Comparison of ENCODE assay signal across 9 cellular contexts in the genomic region with DNA sequence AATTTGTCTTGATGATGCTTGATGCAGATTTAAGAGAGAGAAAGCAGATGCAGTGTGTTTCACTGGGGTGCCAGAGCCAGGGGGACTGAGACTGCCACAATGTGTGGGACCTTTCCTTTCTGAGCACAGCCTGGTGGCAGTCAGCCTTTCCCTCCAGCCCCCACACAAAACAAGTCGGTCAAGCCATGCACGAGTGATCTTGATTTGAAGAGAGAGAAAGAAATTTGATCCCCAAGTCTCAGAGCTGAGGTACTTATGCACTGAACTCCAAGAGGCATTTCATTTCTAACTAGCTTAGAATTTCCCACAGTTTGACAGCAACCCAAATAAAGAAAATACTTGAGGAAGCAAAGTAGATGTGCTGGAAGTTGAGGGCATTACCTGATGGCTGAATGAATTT.
DNase-seq lines count a peak whose midpoint lies in the region; ATAC-seq lines count a peak whose summit lies in the region.
"Had no signal": no experiment of that assay in that cellular context is flagged by ENCODE, and none has a peak within 500 bp of the region (broad histone marks: within the 10 kb centered on the region; RNA-seq: fewer than 3 reads in every experiment).

No MANE protein-coding gene starts in this region.

- CTCF ChIA-PET in activated CD4-positive, alpha-beta T cell treated with anti-CD3 and anti-CD28 coated beads, Interleukin-2, amount 10 ng/mL, durations not matched to agents 7 days and 5 days (lab: Charles Lee), result interaction anchor here (1.5 to 1.9 kb wide), 3 partner anchors 18 to 26 kb away, joined by 5 to 8 read pairs (median 5); no protein-coding TSS in a partner anchor

- no peak for DNase-seq in activated CD4-positive, alpha-beta T cell treated with anti-CD3 and anti-CD28 coated beads, Interleukin-2, amount 10 ng/mL, durations not matched to agents 7 days and 5 days
- no peak for DNase-seq in activated CD4-positive, alpha-beta T cell treated with anti-CD3 and anti-CD28 coated beads for 1 hour
- DNase-seq in NCI-H187 treated with DMSO at 0.1 percent for 48 hours (lab: John Stamatoyannopoulos, UW), result peak; percentile 51
- peak; percentile 58 for DNase-seq in adipocyte (ENCODE audit: low read depth)
- peak; percentile 72 for DNase-seq in retina
- no peak for DNase-seq in amniotic stem cell (lab: John Stamatoyannopoulos, UW)

- H3K4me3 Mint-ChIP-seq in activated CD4-positive, alpha-beta T cell treated with anti-CD3 and anti-CD28 coated beads, Interleukin-2, amount 10 ng/mL, durations not matched to agents 7 days and 5 days, result no peak overlapping the region

- H3K27ac Mint-ChIP-seq in activated CD4-positive, alpha-beta T cell treated with anti-CD3 and anti-CD28 coated beads, Interleukin-2, amount 10 ng/mL, durations not matched to agents 7 days and 5 days, result peak overlapping the region; percentile 87

- peaks cover 66% of the 10 kb centered on the region for H3K4me1 Mint-ChIP-seq in activated CD4-positive, alpha-beta T cell treated with anti-CD3 and anti-CD28 coated beads, Interleukin-2, amount 10 ng/mL, durations not matched to agents 7 days and 5 days

- no peak overlapping the region for H3K4me3 ChIP-seq in adipocyte (ENCODE audit: low read length)
- H3K4me3 ChIP-seq: lung had no signal

- H3K36me3 ChIP-seq in adipocyte (ENCODE audit: control insufficient read depth, insufficient read depth, low read length, severe bottlenecking), result no peaks in the 10 kb centered on the region

- H3K9me3 Mint-ChIP-seq in activated CD4-positive, alpha-beta T cell treated with anti-CD3 and anti-CD28 coated beads, Interleukin-2, amount 10 ng/mL, durations not matched to agents 7 days and 5 days, result peaks cover 7% of the 10 kb centered on the region

- H3K9me3 ChIP-seq in adipocyte (ENCODE audit: control insufficient read depth, low read length), result no peaks in the 10 kb centered on the region

- no peaks in the 10 kb centered on the region for H3K27me3 ChIP-seq in adipocyte (replicated peaks; ENCODE audit: control insufficient read depth, insufficient read depth, low read length)

- H3K27me3 Mint-ChIP-seq in activated CD4-positive, alpha-beta T cell treated with anti-CD3 and anti-CD28 coated beads, Interleukin-2, amount 10 ng/mL, durations not matched to agents 7 days and 5 days, result no peaks in the 10 kb centered on the region

- POLR2A ChIA-PET in activated CD4-positive, alpha-beta T cell treated with anti-CD3 and anti-CD28 coated beads, Interleukin-2, amount 10 ng/mL, durations not matched to agents 7 days and 5 days (lab: Charles Lee), result no interaction called here

- no peak overlapping the region for H3K9ac ChIP-seq in adipocyte (ENCODE audit: low read length)

- no peak for ATAC-seq in GM21786 (IDR thresholded peaks at IDR 0.05; ENCODE audit: unreplicated experiment)
- ATAC-seq in GM21717 (IDR thresholded peaks at IDR 0.05; ENCODE audit: unreplicated experiment), result no peak

- H3K4me1 ChIP-seq in adipocyte (ENCODE audit: control insufficient read depth, insufficient read depth, low read length), result peaks cover 15% of the 10 kb centered on the region

- peaks cover 5% of the 10 kb centered on the region for H3K36me3 Mint-ChIP-seq in activated CD4-positive, alpha-beta T cell treated with anti-CD3 and anti-CD28 coated beads, Interleukin-2, amount 10 ng/mL, durations not matched to agents 7 days and 5 days (ENCODE audit: low read depth)

Comparison
In these comparisons a context has a peak if more than half of its experiments do, and no peak if none do; other contexts are left out.
1. DNase-seq: peak in NCI-H187 treated with DMSO at 0.1 percent for 48 hours (single experiment), adipocyte (single experiment) and retina (single experiment); none in activated CD4-positive, alpha-beta T cell treated with anti-CD3 and anti-CD28 coated beads, Interleukin-2, amount 10 ng/mL, durations not matched to agents 7 days and 5 days (single experiment), activated CD4-positive, alpha-beta T cell treated with anti-CD3 and anti-CD28 coated beads for 1 hour (single experiment) and amniotic stem cell (single experiment).